17 cellular contexts compared by ENCODE assay signal in the genomic region with DNA sequence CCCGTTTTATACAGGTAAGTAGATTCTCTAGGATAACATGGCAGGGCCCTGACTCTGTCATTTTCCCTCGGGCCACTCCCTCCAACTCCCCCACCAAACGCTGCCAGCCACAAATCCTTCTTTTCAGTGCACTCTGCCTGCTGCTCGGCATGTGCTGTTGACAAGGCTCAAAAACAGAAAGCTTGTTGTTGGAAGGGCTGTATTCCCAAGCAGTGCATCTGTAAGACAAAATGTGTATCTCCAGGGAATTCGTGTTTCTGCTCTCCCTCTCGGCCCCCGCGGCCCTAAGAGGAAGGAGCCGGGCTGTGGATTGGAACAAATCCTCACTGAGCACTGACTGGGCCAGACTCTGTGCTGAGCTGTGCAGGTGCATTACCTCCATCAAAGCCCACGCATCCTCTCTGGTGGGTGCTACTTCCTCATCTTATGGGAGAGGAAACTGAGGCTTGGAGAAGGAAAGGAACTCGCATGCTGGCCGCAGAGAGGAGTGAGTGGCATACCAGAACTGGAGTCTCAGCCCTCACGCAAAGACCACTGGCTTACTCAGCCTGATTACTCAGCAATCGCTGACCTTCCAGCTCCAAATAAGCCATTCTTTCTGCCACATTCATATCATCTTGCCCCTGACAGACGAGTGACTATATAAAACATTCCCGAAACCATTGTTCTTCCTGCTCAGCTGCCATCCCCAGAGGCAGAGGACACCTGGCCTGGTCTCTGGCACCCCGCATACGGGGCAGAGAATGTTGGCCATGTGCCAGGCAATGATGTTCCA. TPM values are rescaled to one million over a fixed set of nuclear protein-coding genes. Genes with fewer than 3 reads are reported as not detected.
DNase-seq lines count a peak whose midpoint lies in the region; ATAC-seq, FAIRE-seq and TF ChIP-seq lines count a peak whose summit lies in the region.
"Had no signal": no experiment of that assay in that cellular context is flagged by ENCODE, and none has a peak within 500 bp of the region (broad histone marks: within the 10 kb centered on the region; RNA-seq: fewer than 3 reads in every experiment).

No MANE protein-coding gene starts in this region.

- CTCF ChIA-PET in K562 (lab: Yijun Ruan, JAX; ENCODE audit: low intra/inter-chr PET ratio): no interaction called here

- FAIRE-seq in K562 (lab: Jason Lieb, UNC): no peak
- FAIRE-seq in D721Med (lab: Jason Lieb, UNC): no peak
- FAIRE-seq: A549 had no signal

- H3K4me3 ChIP-seq in K562: no peak overlapping the region
- H3K4me3 ChIP-seq: A549, body of pancreas, esophagus muscularis mucosa, Peyer's patch had no signal

- H2AFZ ChIP-seq in K562 (ENCODE audit: low read depth, low read length): no peak overlapping the region

- H3K9ac ChIP-seq in K562 (ENCODE audit: insufficient read depth in 1 of 2, low read depth in 2 of 2, low read length in 2 of 2): no peak overlapping the region

- POLR2A ChIA-PET in K562 (lab: Yijun Ruan, JAX): no interaction called here

- no peaks in the 10 kb centered on the region for H3K4me1 ChIP-seq in K562 (replicated peaks in 1 of 2; ENCODE audit: control insufficient read depth in 2 of 2, insufficient read depth in 2 of 2, low read length in 2 of 2)
- H3K4me1 ChIP-seq: A549, body of pancreas, esophagus muscularis mucosa, Peyer's patch had no signal

- DNase-seq in NCI-H2171 treated with DMSO at 0.1 percent for 48 hours (lab: John Stamatoyannopoulos, UW): peak; percentile 10
- DNase-seq in NCI-H2171 (lab: John Stamatoyannopoulos, UW): no peak
- DNase-seq in LHCN-M2 (ENCODE audit: low read depth): peak; percentile 79
- DNase-seq in K562 (ENCODE audit: extremely low read depth in 1 of 4, low spot score in 3 of 4): no peak
- DNase-seq in renal cortical epithelial cell (ENCODE audit: low read depth): peak; percentile 16
- DNase-seq in D721Med (ENCODE audit: insufficient read length, low spot score): no peak
- DNase-seq in activated T-cell treated with anti-CD3 and anti-CD28 coated beads for 4 hours: no peak
- DNase-seq: body of pancreas, Calu3, left ventricle myocardium superior, natural killer cell, NCI-H446 treated with DMSO at 0.1 percent for 48 hours had no signal

- no peak for TF ChIP-seq CTCF in K562 (IDR thresholded peaks at IDR 0.05 in 2 of 3, conservative IDR thresholded peaks at IDR 0.05 in 1 of 3; ENCODE audit: insufficient read depth in 2 of 3, low read depth in 1 of 3, low read length in 3 of 3)
- TF ChIP-seq CTCF in D721Med (IDR thresholded peaks at IDR 0.05; ENCODE audit: insufficient read depth, missing control alignments): no peak

- no peaks in the 10 kb centered on the region for H3K9me1 ChIP-seq in K562 (ENCODE audit: control insufficient read depth, insufficient read depth, low read length)

- WGBS in K562 (ENCODE audit: insufficient coverage, low coverage, missing lambda C conversion rate): 1% methylated on average over 18 of the region's 18 CpGs

- no peak for TF ChIP-seq RAD21 in K562 (CRISPR knock-in tag; conservative IDR thresholded peaks at IDR 0.05 in 1 of 2, IDR thresholded peaks at IDR 0.05 in 1 of 2)

- no peaks in the 10 kb centered on the region for H3K79me2 ChIP-seq in K562 (ENCODE audit: control insufficient read depth, insufficient read depth, low read length)

- no peak for TF ChIP-seq EP300 in K562 (IDR thresholded peaks at IDR 0.05; ENCODE audit: low read length)

- peaks cover 0 to 23% of the 10 kb centered on the region in 2 experiments; a peak in 3 of 5 replicates for H3K27me3 ChIP-seq in K562 (ENCODE audit: control insufficient read depth in 2 of 2, insufficient read depth in 2 of 2, low read length in 2 of 2)
- H3K27me3 ChIP-seq: Peyer's patch had no signal

- no peak overlapping the region for H3K4me2 ChIP-seq in K562 (ENCODE audit: insufficient read depth, low read length)
- H3K4me2 ChIP-seq: A549 had no signal

- intact Hi-C loops in K562 (cut with micrococcal nuclease): no loop called here

- no peak for TF ChIP-seq POLR2A in K562 (conservative IDR thresholded peaks at IDR 0.05)

- H3K9me3 ChIP-seq in K562 (replicated peaks; ENCODE audit: control insufficient read depth, insufficient read depth, low read depth, low read length): no peaks in the 10 kb centered on the region
- H3K9me3 ChIP-seq: A549, body of pancreas, Peyer's patch had no signal

- no TSS peak for BruUV-seq in K562 (replicated peaks; lab: Mats Ljungman, UMichigan)

- H3K27ac ChIP-seq in K562 (ENCODE audit: extremely low read depth, low read depth, low read length): no peak overlapping the region
- H3K27ac ChIP-seq: A549, body of pancreas, esophagus muscularis mucosa, Peyer's patch had no signal

- no peak for ATAC-seq in K562
- no peak for ATAC-seq in esophagus mucosa
- ATAC-seq: A549, body of pancreas, left ventricle myocardium superior, natural killer cell had no signal

- H4K20me1 ChIP-seq in K562 (replicated peaks; ENCODE audit: control insufficient read depth, insufficient read depth, low read length): no peaks in the 10 kb centered on the region

- in situ Hi-C loops in K562 (cut with MboI): no loop called here

- no peaks in the 10 kb centered on the region for H3K36me3 ChIP-seq in K562 (ENCODE audit: control insufficient read depth, insufficient read depth, low read length)
- H3K36me3 ChIP-seq: esophagus muscularis mucosa, Peyer's patch had no signal

TF ChIP-seq in K562, 482 proteins besides CTCF, POLR2A, EP300 and RAD21:
- TF ChIP-seq, protein P1, sequence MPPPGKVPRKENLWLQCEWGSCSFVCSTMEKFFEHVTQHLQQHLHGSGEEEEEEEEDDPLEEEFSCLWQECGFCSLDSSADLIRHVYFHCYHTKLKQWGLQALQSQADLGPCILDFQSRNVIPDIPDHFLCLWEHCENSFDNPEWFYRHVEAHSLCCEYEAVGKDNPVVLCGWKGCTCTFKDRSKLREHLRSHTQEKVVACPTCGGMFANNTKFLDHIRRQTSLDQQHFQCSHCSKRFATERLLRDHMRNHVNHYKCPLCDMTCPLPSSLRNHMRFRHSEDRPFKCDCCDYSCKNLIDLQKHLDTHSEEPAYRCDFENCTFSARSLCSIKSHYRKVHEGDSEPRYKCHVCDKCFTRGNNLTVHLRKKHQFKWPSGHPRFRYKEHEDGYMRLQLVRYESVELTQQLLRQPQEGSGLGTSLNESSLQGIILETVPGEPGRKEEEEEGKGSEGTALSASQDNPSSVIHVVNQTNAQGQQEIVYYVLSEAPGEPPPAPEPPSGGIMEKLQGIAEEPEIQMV (tag; conservative IDR thresholded peaks at IDR 0.05; ENCODE audit: low read depth): no peak
- TF ChIP-seq ZNF717 (CRISPR knock-in tag; IDR thresholded peaks at IDR 0.05) (no peak), NFIC (IDR thresholded peaks at IDR 0.05) (peak; percentile 83)
- TF ChIP-seq, protein P2, sequence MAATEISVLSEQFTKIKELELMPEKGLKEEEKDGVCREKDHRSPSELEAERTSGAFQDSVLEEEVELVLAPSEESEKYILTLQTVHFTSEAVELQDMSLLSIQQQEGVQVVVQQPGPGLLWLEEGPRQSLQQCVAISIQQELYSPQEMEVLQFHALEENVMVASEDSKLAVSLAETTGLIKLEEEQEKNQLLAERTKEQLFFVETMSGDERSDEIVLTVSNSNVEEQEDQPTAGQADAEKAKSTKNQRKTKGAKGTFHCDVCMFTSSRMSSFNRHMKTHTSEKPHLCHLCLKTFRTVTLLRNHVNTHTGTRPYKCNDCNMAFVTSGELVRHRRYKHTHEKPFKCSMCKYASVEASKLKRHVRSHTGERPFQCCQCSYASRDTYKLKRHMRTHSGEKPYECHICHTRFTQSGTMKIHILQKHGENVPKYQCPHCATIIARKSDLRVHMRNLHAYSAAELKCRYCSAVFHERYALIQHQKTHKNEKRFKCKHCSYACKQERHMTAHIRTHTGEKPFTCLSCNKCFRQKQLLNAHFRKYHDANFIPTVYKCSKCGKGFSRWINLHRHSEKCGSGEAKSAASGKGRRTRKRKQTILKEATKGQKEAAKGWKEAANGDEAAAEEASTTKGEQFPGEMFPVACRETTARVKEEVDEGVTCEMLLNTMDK (IDR thresholded peaks at IDR 0.05; ENCODE audit: borderline replicate concordance, insufficient read depth, low read depth, low read length, poor library complexity, severe bottlenecking): no peak

RNA-seq across cellular contexts. Expression of a gene that starts 33.5 kb away (rescaled TPM):
- total RNA-seq in LHCN-M2 (2014; rRNA removed) (0.19 and 0.23 TPM in 2 replicates), K562 (2014; rRNA removed) (not detected in 2 replicates), K562 (2014; rRNA removed; fragmentation: Illumina TruSeq; extraction: Trizol) (not detected in 2 replicates), K562 (2015; rRNA removed; fragmentation: Illumina TruSeq; extraction: Trizol) (not detected in 2 replicates), K562 (2021) (not detected in 2 replicates), renal cortical epithelial cell (0.35 and 0.50 TPM in 2 replicates), esophagus mucosa (not detected)
- 0.58 TPM for polyA plus RNA-seq in LHCN-M2 (2012)
- total RNA-seq in K562 (2011; cell fraction: chromatin; rRNA removed; ENCODE audit: low replicate concordance): not detected in 2 replicates
- total RNA-seq in K562 (2011; cell fraction: nucleolus; rRNA removed): not detected in 2 replicates
- not detected in 2 replicates for total RNA-seq in K562 (2011; cell fraction: nucleoplasm; rRNA removed)
- polyA plus RNA-seq in K562 (2011; rRNA removed) (not detected in 2 replicates), K562 (2014; fragmentation: Illumina TruSeq; extraction: Trizol) (not detected in 2 replicates), K562 (2014; fragmentation: Nextera tagmentation; extraction: Ambion mirVana) (under 1 TPM in 1 of 2 experiments, not detected in 1; 0.07 TPM), K562 (2014; rRNA removed) (not detected in 2 replicates)
- not detected in 2 replicates for polyA plus RNA-seq in K562 (2011; cell fraction: cytosol; rRNA removed)
- polyA plus RNA-seq in K562 (2011; cell fraction: nucleus; rRNA removed): not detected in 2 replicates
- polyA plus RNA-seq in K562 (2012): 0.17 and 0.22 TPM in 2 replicates
- polyA minus RNA-seq in K562 (2011; rRNA and poly(A)+ RNA removed): not detected in 2 replicates
- not detected in 2 replicates for polyA minus RNA-seq in K562 (2011; cell fraction: cytosol; rRNA and poly(A)+ RNA removed)
- not detected in 2 replicates for polyA minus RNA-seq in K562 (2011; cell fraction: nucleus; rRNA and poly(A)+ RNA removed)
- total RNA-seq: natural killer cell; Peyer's patch; T-helper 1 cell treated with Interleukin-12 subunit alpha and Interleukin-12 subunit beta and Interleukin-4 antibody, amounts not matched to agents 30 ng/mL and 1 ng/mL, for 36 hours had no signal

Comparison
In these comparisons a context has a peak if more than half of its experiments do, and no peak if none do; other contexts are left out.
1. DNase-seq: peak in NCI-H2171 treated with DMSO at 0.1 percent for 48 hours (single experiment), LHCN-M2 (single experiment) and renal cortical epithelial cell (single experiment); none in NCI-H2171 (single experiment), K562 (0 of 4), D721Med (single experiment) and activated T-cell treated with anti-CD3 and anti-CD28 coated beads for 4 hours (single experiment).